10 cellular contexts compared by ENCODE assay signal in the genomic region with DNA sequence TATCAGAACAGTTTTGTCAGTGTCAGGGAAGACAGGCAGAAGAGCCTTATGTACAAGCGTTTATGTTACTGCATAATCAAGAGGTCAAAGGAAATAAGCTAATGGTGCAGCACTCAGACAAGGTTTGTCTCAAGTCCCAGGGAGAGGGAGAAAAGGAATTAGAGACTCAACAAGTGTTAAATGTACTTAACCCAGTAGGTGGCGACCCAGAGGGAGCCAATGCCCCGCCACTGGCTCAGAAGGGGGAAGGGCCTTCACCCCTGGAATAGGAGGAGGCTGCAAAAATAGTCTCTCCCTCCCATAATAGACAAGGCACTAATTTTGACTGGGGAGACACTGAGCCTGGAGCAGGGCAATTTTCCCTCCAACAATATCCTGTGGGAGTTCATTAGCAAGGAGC. TPM values are rescaled to one million over a fixed set of nuclear protein-coding genes. Genes with fewer than 3 reads are reported as not detected.
DNase-seq lines count a peak whose midpoint lies in the region; ATAC-seq and TF ChIP-seq lines count a peak whose summit lies in the region.
"Had no signal": no experiment of that assay in that cellular context is flagged by ENCODE, and none has a peak within 500 bp of the region (broad histone marks: within the 10 kb centered on the region; RNA-seq: fewer than 3 reads in every experiment).

No MANE protein-coding gene starts in this region.

- H3K4me1 ChIP-seq in GM23338 (ENCODE audit: insufficient read depth) (peaks cover 17% of the 10 kb centered on the region), OCI-LY3 (ENCODE audit: low read length) (peaks cover 11% of the 10 kb centered on the region)

- H2AFZ ChIP-seq in GM23338: no peak overlapping the region
- no peak overlapping the region for H2AFZ ChIP-seq in OCI-LY3 (ENCODE audit: low read depth, low read length)

- peak; percentile 87 for ATAC-seq in GM23338
- ATAC-seq in left lobe of liver: no peak
- no peak for ATAC-seq in HG02588 (IDR thresholded peaks at IDR 0.05; ENCODE audit: unreplicated experiment)

- no peaks in the 10 kb centered on the region for H3K9me3 Mint-ChIP-seq in GM23338
- H3K9me3 Mint-ChIP-seq: brain had no signal

- H3K9me3 ChIP-seq in OCI-LY3 (ENCODE audit: insufficient read depth, low read length): no peaks in the 10 kb centered on the region

- H3K27me3 ChIP-seq in GM23338 (ENCODE audit: insufficient read depth): peaks cover 8% of the 10 kb centered on the region; the same call in 1 of the 2 replicates
- H3K27me3 ChIP-seq in OCI-LY3 (ENCODE audit: low read depth, low read length): no peaks in the 10 kb centered on the region

- DNase-seq in COR-L47 (lab: John Stamatoyannopoulos, UW) (peak; percentile 57), GM23338 (ENCODE audit: low spot score) (peak; percentile 79), iPS-NIHi11 (ENCODE audit: low spot score) (peak; percentile 72), retina (no peak), DMS153 treated with DMSO at 0.1 percent for 48 hours (lab: John Stamatoyannopoulos, UW; ENCODE audit: unreplicated experiment) (no peak), left lobe of liver (ENCODE audit: low spot score) (no peak)
- DNase-seq: midbrain had no signal

- no peaks in the 10 kb centered on the region for H3K36me3 Mint-ChIP-seq in GM23338 (ENCODE audit: low read depth)
- H3K36me3 Mint-ChIP-seq: brain had no signal

- H3K27ac ChIP-seq in GM23338 (ENCODE audit: low read depth): no peak overlapping the region
- H3K27ac ChIP-seq in OCI-LY3 (ENCODE audit: low read length): no peak overlapping the region

- H3K4me1 Mint-ChIP-seq in GM23338: peaks cover 17% of the 10 kb centered on the region

- H3K9ac ChIP-seq in OCI-LY3 (ENCODE audit: low read length): no peak overlapping the region

- H3K36me3 ChIP-seq in GM23338 (ENCODE audit: insufficient read depth) (no peaks in the 10 kb centered on the region), OCI-LY3 (replicated peaks; ENCODE audit: low read depth, low read length) (no peaks in the 10 kb centered on the region)

- no peaks in the 10 kb centered on the region for H3F3A ChIP-seq in GM23338 (replicated peaks; ENCODE audit: low read depth)

- H3K27ac Mint-ChIP-seq in GM23338: no peak overlapping the region

- H3K4me3 Mint-ChIP-seq in GM23338: no peak overlapping the region
- H3K4me3 Mint-ChIP-seq: brain had no signal

- TF ChIP-seq CTCF in GM23338 (conservative IDR thresholded peaks at IDR 0.05; ENCODE audit: low read depth in 2 of 2) (peak; percentile 51 to 52), OCI-LY3 (IDR thresholded peaks at IDR 0.05; ENCODE audit: low read depth, low read length) (peak; percentile 33)

- H3K4me3 ChIP-seq in GM23338: no peak overlapping the region
- no peak overlapping the region for H3K4me3 ChIP-seq in OCI-LY3 (ENCODE audit: low read length)

- no peaks in the 10 kb centered on the region; the same call in 1 of the 2 replicates for H3K9me2 ChIP-seq in GM23338 (ENCODE audit: insufficient read depth)

- peaks cover 5% of the 10 kb centered on the region for H3K27me3 Mint-ChIP-seq in GM23338 (ENCODE audit: insufficient read depth, low read depth, poor library complexity)

- no peaks in the 10 kb centered on the region for H4K20me1 ChIP-seq in GM23338 (replicated peaks; ENCODE audit: insufficient read depth)
- no peaks in the 10 kb centered on the region for H4K20me1 ChIP-seq in OCI-LY3 (ENCODE audit: insufficient read depth, low read length)

- H3K79me2 ChIP-seq in GM23338 (replicated peaks; ENCODE audit: insufficient read depth) (no peaks in the 10 kb centered on the region), OCI-LY3 (ENCODE audit: low read length) (no peaks in the 10 kb centered on the region)

- H3K4me2 ChIP-seq in GM23338 (peak overlapping the region; percentile 71), OCI-LY3 (ENCODE audit: low read length) (no peak overlapping the region)

TF ChIP-seq in GM23338, 12 proteins besides CTCF, POLR2A, EP300 and RAD21:
- TF ChIP-seq NANOG (IDR thresholded peaks at IDR 0.05; ENCODE audit: borderline replicate concordance) (no peak), ZNF114 (CRISPR knock-in tag; IDR thresholded peaks at IDR 0.05) (no peak)

RNA-seq across cellular contexts. Expression of a gene that starts 14.1 kb away (rescaled TPM):
- 79.1 and 85.8 TPM in 2 replicates for total RNA-seq in GM23338 (2014; rRNA removed; shearing (Covaris generic))
- 72.0 and 76.6 TPM in 2 replicates for polyA plus RNA-seq in GM23338 (2016; fragmentation: Nextera tagmentation; extraction: Ambion mirVana)
- total RNA-seq in left lobe of liver: 5.3 TPM

Comparison
In these comparisons a context has a peak if more than half of its experiments do, and no peak if none do; other contexts are left out.
1. DNase-seq: peak in COR-L47 (single experiment), GM23338 (single experiment) and iPS-NIHi11 (single experiment); none in retina (single experiment), DMS153 treated with DMSO at 0.1 percent for 48 hours (single experiment) and left lobe of liver (single experiment).
2. RNA of a gene that starts 14.1 kb away (total RNA-seq): 79.1 to 85.8 TPM in GM23338; 5.3 TPM in left lobe of liver (single experiment); every median in the first group is over 10 times any median in the second.